ENCODE assay signal across 8 cellular contexts in genomic region chr10:79904671-79905321, GRCh38. TPM values are rescaled to one million over a fixed set of nuclear protein-coding genes. Genes with fewer than 3 reads are reported as not detected.
DNase-seq lines count a peak whose midpoint lies in the region; ATAC-seq, FAIRE-seq and TF ChIP-seq lines count a peak whose summit lies in the region.

No MANE protein-coding gene starts in this region.

- FAIRE-seq in RCC 7860 (lab: Jason Lieb, UNC): no peak

- H3K4me1 ChIP-seq in tibial nerve: peaks cover 0 to 5% (median 2%) of the 10 kb centered on the region in 4 donors

- no peaks in the 10 kb centered on the region for H3K36me3 ChIP-seq in tibial nerve

- H3K4me3 ChIP-seq in tibial nerve: peak overlapping the region; percentile 34 to 65 (median 50)

- CTCF ChIA-PET in activated naive CD4-positive, alpha-beta T cell treated with anti-CD3 and anti-CD28 coated beads, Interleukin-2, amount 10 ng/mL, durations not matched to agents 7 days and 5 days (lab: Charles Lee): no interaction called here

- H3K36me3 Mint-ChIP-seq in activated naive CD4-positive, alpha-beta T cell treated with anti-CD3 and anti-CD28 coated beads, Interleukin-2, amount 10 ng/mL, durations not matched to agents 7 days and 5 days: no peaks in the 10 kb centered on the region

- ATAC-seq in HG03103 (IDR thresholded peaks at IDR 0.05; ENCODE audit: low read depth, unreplicated experiment) (peak; percentile 66), omental fat pad (ENCODE audit: low FRiP score) (peak; percentile 89)

- H3K27me3 Mint-ChIP-seq in activated naive CD4-positive, alpha-beta T cell treated with anti-CD3 and anti-CD28 coated beads, Interleukin-2, amount 10 ng/mL, durations not matched to agents 7 days and 5 days: peaks cover 60% of the 10 kb centered on the region

- H3K27me3 ChIP-seq in tibial nerve: no peaks in the 10 kb centered on the region

- peak in 1 of 2 donors; percentile 5 for TF ChIP-seq EP300 in tibial nerve (IDR thresholded peaks at IDR 0.05)

- no peaks in the 10 kb centered on the region for H3K9me3 Mint-ChIP-seq in activated naive CD4-positive, alpha-beta T cell treated with anti-CD3 and anti-CD28 coated beads, Interleukin-2, amount 10 ng/mL, durations not matched to agents 7 days and 5 days

- no peak for TF ChIP-seq CTCF in omental fat pad (IDR thresholded peaks at IDR 0.05)
- no peak for TF ChIP-seq CTCF in tibial nerve (IDR thresholded peaks at IDR 0.05)

- H3K9me3 ChIP-seq in tibial nerve: no peaks in the 10 kb centered on the region

- 1% methylated on average over 45 to 57 of the region's 58 CpGs for WGBS in tibial nerve, 2 donors

- H3K4me3 Mint-ChIP-seq in activated naive CD4-positive, alpha-beta T cell treated with anti-CD3 and anti-CD28 coated beads, Interleukin-2, amount 10 ng/mL, durations not matched to agents 7 days and 5 days: peak overlapping the region; percentile 75

- peak overlapping the region in 3 of 4 donors; percentile 36 to 67 (median 50) for H3K27ac ChIP-seq in tibial nerve

- H3K27ac Mint-ChIP-seq in activated naive CD4-positive, alpha-beta T cell treated with anti-CD3 and anti-CD28 coated beads, Interleukin-2, amount 10 ng/mL, durations not matched to agents 7 days and 5 days: peak overlapping the region; percentile 49

- intact Hi-C loops in head of caudate nucleus (cut with DNase I): no loop called here

- no peak for TF ChIP-seq POLR2A in tibial nerve (IDR thresholded peaks at IDR 0.05)

- peaks cover 21% of the 10 kb centered on the region for H3K4me1 Mint-ChIP-seq in activated naive CD4-positive, alpha-beta T cell treated with anti-CD3 and anti-CD28 coated beads, Interleukin-2, amount 10 ng/mL, durations not matched to agents 7 days and 5 days

- DNase-seq in DMS 273 treated with DMSO at 0.1 percent for 48 hours (lab: John Stamatoyannopoulos, UW) (peak; percentile 3), RCC 7860 (ENCODE audit: low spot score) (peak; percentile 29), head of caudate nucleus (peak; percentile 44 to 89 (median 74)), omental fat pad (ENCODE audit: low spot score) (peak; percentile 28), tibial nerve (ENCODE audit: low spot score in 2 of 2) (peak; percentile 23 to 40), Kasumi-1 (lab: John Stamatoyannopoulos, UW) (no peak)
- peak; percentile 64 for DNase-seq in activated naive CD4-positive, alpha-beta T cell treated with anti-CD3 and anti-CD28 coated beads, Interleukin-2, amount 10 ng/mL, durations not matched to agents 7 days and 5 days

RNA-seq across cellular contexts. Expression of gene SFTPD, which starts 44.1 kb away (rescaled TPM):
- under 1 TPM in 2 of 4 donors, not detected in 2; 0.65 to 0.96 TPM for total RNA-seq in omental fat pad
- 1 to 10 TPM in 2 of 4 donors, not detected in 2; 1.5 to 2.5 TPM for total RNA-seq in tibial nerve

Comparison
In these comparisons a context has a peak if more than half of its experiments do, and no peak if none do; other contexts are left out.
1. DNase-seq: peak in DMS 273 treated with DMSO at 0.1 percent for 48 hours (single experiment), RCC 7860 (single experiment), activated naive CD4-positive, alpha-beta T cell treated with anti-CD3 and anti-CD28 coated beads, Interleukin-2, amount 10 ng/mL, durations not matched to agents 7 days and 5 days (single experiment), head of caudate nucleus (42 of 42), omental fat pad (single experiment) and tibial nerve (2 of 2); none in Kasumi-1 (0 of 2).